ENCODE assay signal across 8 cellular contexts in genomic region chr4:70838972-70839536, GRCh38. TPM values are rescaled to one million over a fixed set of nuclear protein-coding genes. Genes with fewer than 3 reads are reported as not detected.
DNase-seq lines count a peak whose midpoint lies in the region; ATAC-seq and TF ChIP-seq lines count a peak whose summit lies in the region.

No MANE protein-coding gene starts in this region.

- TF ChIP-seq POLR2A in adrenal gland (IDR thresholded peaks at IDR 0.05) (peak; percentile 29 to 48), prostate gland (IDR thresholded peaks at IDR 0.05) (peak; percentile 5)

- peaks cover 13% of the 10 kb centered on the region for H3K36me3 Mint-ChIP-seq in T-cell

- DNase-seq in H4 (ENCODE audit: low spot score) (peak; percentile 17), Kasumi-1 (lab: John Stamatoyannopoulos, UW) (peak; percentile 57 to 67), T-cell (peak; percentile 34 to 69 (median 58)), adrenal gland (peak; percentile 67 to 88 (median 77)), left ventricle myocardium superior (peak; percentile 78), prostate gland (ENCODE audit: low spot score) (peak; percentile 47), ureter (ENCODE audit: low spot score) (peak; percentile 70)

- POLR2A ChIA-PET in T-cell (lab: Charles Lee), result interaction anchor here (0.5 to 0.7 kb wide), 10 partner anchors 10 to 183 kb away, joined by 3 to 9 read pairs (median 5); no protein-coding TSS in a partner anchor

- intact Hi-C loops in adrenal gland (cut with DNase I), result loop anchor here (10.0 kb wide), 2 partner anchors 154 to 156 kb away; partner anchors contain the start of genes DCK (in 1 of the 2) and UTP3 (in 1 of the 2)
- intact Hi-C loops in left ventricle myocardium superior (cut with micrococcal nuclease), result no loop called here
- intact Hi-C loops in prostate gland (cut with DNase I), result loop anchor here (2.0 to 10.0 kb wide), 2 partner anchors 154 kb away; partner anchors contain the start of genes DCK and UTP3

- H3K4me1 ChIP-seq in adrenal gland (replicated peaks in 1 of 2) (peaks cover 6 to 30% of the 10 kb centered on the region in 2 donors), prostate gland (replicated peaks) (no peaks in the 10 kb centered on the region)

- peak; percentile 56 to 65 (median 60) for ATAC-seq in T-cell (replicated peaks in 1 of 4)
- ATAC-seq in left ventricle myocardium superior, result peak; percentile 80

- H3K4me1 Mint-ChIP-seq in T-cell, result peaks cover 20 to 44% (median 27%) of the 10 kb centered on the region in 3 donors

- WGBS in adrenal gland, 4 donors, result 0 to 1% (median 0%) methylated on average over 18 to 63 of the region's 63 CpGs
- 0% methylated on average over 60 of the region's 63 CpGs for WGBS in prostate gland

- H3K9me3 Mint-ChIP-seq in T-cell, result no peaks in the 10 kb centered on the region

- H3K36me3 ChIP-seq in adrenal gland (replicated peaks in 1 of 2), result peaks cover 0 to 15% of the 10 kb centered on the region in 2 donors
- no peaks in the 10 kb centered on the region for H3K36me3 ChIP-seq in prostate gland

- no peaks in the 10 kb centered on the region for H3K27me3 Mint-ChIP-seq in T-cell

- no peaks in the 10 kb centered on the region for H3K9me3 ChIP-seq in adrenal gland (replicated peaks in 1 of 3)
- no peaks in the 10 kb centered on the region for H3K9me3 ChIP-seq in prostate gland

- no peaks in the 10 kb centered on the region for H3K27me3 ChIP-seq in adrenal gland
- H3K27me3 ChIP-seq in prostate gland (replicated peaks; ENCODE audit: insufficient read depth), result no peaks in the 10 kb centered on the region

- H3K4me3 ChIP-seq in GM08714 (ENCODE audit: low read length), result peak overlapping the region; percentile 92
- H3K4me3 ChIP-seq in adrenal gland, result peak overlapping the region; percentile 54 to 98 (median 81)
- H3K4me3 ChIP-seq in prostate gland, result peak overlapping the region; percentile 89 to 90

- CTCF ChIA-PET in T-cell (lab: Charles Lee), result interaction anchor here (0.6 to 1.9 kb wide), 3 partner anchors 104 to 156 kb away, joined by 4 to 10 read pairs (median 7); no protein-coding TSS in a partner anchor

- peak overlapping the region; percentile 93 to 97 (median 97) for H3K4me3 Mint-ChIP-seq in T-cell

- H3K27ac ChIP-seq in adrenal gland, result peak overlapping the region; percentile 89 to 98 (median 95)
- H3K27ac ChIP-seq in prostate gland, result peak overlapping the region; percentile 86 to 89

- peak overlapping the region; percentile 96 to 97 for H3K27ac Mint-ChIP-seq in T-cell

- TF ChIP-seq CTCF in adrenal gland (IDR thresholded peaks at IDR 0.05) (no peak), prostate gland (IDR thresholded peaks at IDR 0.05) (no peak)

RNA-seq across cellular contexts. Expression of gene GRSF1, which starts 0.6 kb away (rescaled TPM):
- total RNA-seq in H4 (2014; rRNA removed; shearing (Covaris generic)), result 53.6 and 74.1 TPM in 2 replicates
- total RNA-seq in T-cell (10 to 100 TPM; 42.6 to 48.8 (median 44.7) TPM), adrenal gland (100 to 1,000 TPM in 3 of 8 donors, 10 to 100 TPM in 5; 64.1 to 106 (median 92.5) TPM), left ventricle myocardium superior (105 TPM), prostate gland (10 to 100 TPM; 56.6 to 58.3 TPM), ureter (72.4 TPM)
- polyA plus RNA-seq in adrenal gland, result 100 to 1,000 TPM in 1 of 3 donors, 10 to 100 TPM in 2; 35.6 to 149 (median 36.6) TPM

Comparison
In these comparisons a context has a peak if more than half of its experiments do, and no peak if none do; other contexts are left out.
1. Peak in every context shown above with its lines: DNase-seq, ATAC-seq, H3K4me3 ChIP-seq and H3K27ac ChIP-seq.
2. DNase-seq: peak in every context shown above with its lines; median percentile 78 in left ventricle myocardium superior; 77 in adrenal gland; 70 in ureter; 62 in Kasumi-1; 58 in T-cell; 47 in prostate gland; 17 in H4.